11 cellular contexts compared by ENCODE assay signal in the genomic region with DNA sequence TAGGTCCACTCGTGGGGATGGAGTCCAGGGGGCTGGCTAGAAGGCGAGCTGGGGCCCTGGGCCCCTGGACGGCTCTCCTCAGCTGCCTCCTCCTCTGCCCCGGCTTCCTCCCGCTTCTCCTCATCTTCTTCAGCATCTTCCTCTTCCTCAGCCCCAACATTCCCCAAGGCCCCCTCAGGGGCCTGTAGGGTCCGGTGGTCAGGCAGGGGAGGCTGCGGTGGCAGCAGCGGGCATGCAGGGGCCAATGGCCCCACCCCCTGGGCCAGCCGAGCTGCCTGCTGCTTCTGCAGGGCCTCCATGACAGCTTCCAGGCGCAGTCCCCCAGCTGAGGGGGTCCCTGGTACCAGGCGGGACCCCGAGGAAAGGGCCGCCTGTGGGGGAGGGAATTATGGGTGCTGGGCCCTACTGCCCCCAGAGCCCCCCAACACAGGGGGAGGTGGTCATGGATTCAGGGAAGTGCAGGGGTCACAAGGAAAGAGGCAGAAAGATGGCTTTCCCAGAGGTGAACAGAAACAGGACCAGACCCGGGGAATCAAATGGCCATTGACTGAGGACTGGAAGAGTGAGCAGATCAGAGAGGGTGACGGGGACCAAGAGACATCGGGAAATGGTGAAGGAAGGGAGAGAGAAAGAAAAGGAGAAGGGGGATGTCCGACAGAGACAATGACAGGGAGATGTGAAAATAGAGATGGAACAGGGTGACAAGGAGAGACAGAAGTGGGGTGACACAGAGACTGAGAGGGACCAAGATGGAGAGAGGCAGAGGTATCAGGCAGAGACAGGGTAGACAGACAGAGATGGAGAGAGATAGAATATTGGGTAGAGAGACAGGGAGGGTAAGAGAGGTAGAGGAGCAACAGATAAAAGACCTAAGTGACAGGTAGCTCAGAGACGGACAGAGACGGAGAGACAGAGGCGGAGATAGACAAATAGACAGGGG. TPM values are rescaled to one million over a fixed set of nuclear protein-coding genes. Genes with fewer than 3 reads are reported as not detected.
A peak's percentile ranks its signal among the peaks of the same experiment; 100 is the strongest.
DNase-seq lines count a peak whose midpoint lies in the region; ATAC-seq and TF ChIP-seq lines count a peak whose summit lies in the region.
"Had no signal": no experiment of that assay in that cellular context is flagged by ENCODE, and none has a peak within 500 bp of the region (broad histone marks: within the 10 kb centered on the region; RNA-seq: fewer than 3 reads in every experiment).

No MANE protein-coding gene starts in this region.

- H3K27ac ChIP-seq in AG04450 (ENCODE audit: low read depth, low read length) (no peak overlapping the region), HUES6 (ENCODE audit: low read depth, low read length) (no peak overlapping the region), mammary epithelial cell (ENCODE audit: insufficient read depth, low read depth, low read length) (no peak overlapping the region), mucosa of rectum (ENCODE audit: low read depth in 2 of 2, low read length in 2 of 2) (no peak overlapping the region)

- dilution Hi-C loops in mammary epithelial cell (cut with HindIII; ENCODE audit: low sequenced_read_pairs): no loop called here

- peak overlapping the region; percentile 44; the same call in 1 of the 2 replicates for H3K4me3 ChIP-seq in AG04450 (ENCODE audit: low read depth, low read length)
- peak overlapping the region; percentile 64 for H3K4me3 ChIP-seq in HUES6 (ENCODE audit: low read depth, low read length)
- H3K4me3 ChIP-seq in mammary epithelial cell (replicated peaks in 1 of 3; ENCODE audit: insufficient read depth in 1 of 3, low read depth in 2 of 3, low read length in 3 of 3): peak overlapping the region in 2 of 3 experiments; percentile 48 to 49
- peak overlapping the region; percentile 51 to 65 for H3K4me3 ChIP-seq in mucosa of rectum (ENCODE audit: low read length in 2 of 2)

- H3K9ac ChIP-seq in HUES6 (ENCODE audit: low read length): no peak overlapping the region
- H3K9ac ChIP-seq in mammary epithelial cell (ENCODE audit: insufficient read depth, low read length): no peak overlapping the region
- H3K9ac ChIP-seq in mucosa of rectum (ENCODE audit: low read depth in 1 of 2, low read length in 2 of 2): peak overlapping the region in 1 of 2 donors; percentile 47

- no peaks in the 10 kb centered on the region; the same call in 1 of the 2 replicates for H3K9me3 ChIP-seq in AG04450 (ENCODE audit: control insufficient read depth, insufficient read depth, low read length)
- no peaks in the 10 kb centered on the region for H3K9me3 ChIP-seq in HUES6 (ENCODE audit: control insufficient read depth, insufficient read depth, low read depth, low read length)
- no peaks in the 10 kb centered on the region for H3K9me3 ChIP-seq in mammary epithelial cell (replicated peaks; ENCODE audit: insufficient read depth, low read length)
- peaks cover 0 to 2% of the 10 kb centered on the region in 2 donors for H3K9me3 ChIP-seq in mucosa of rectum (ENCODE audit: control insufficient read depth in 2 of 2, low read length in 2 of 2)

- H3K27me3 ChIP-seq in AG04450 (ENCODE audit: control insufficient read depth, insufficient read depth, low read length): peaks cover 79% of the 10 kb centered on the region
- H3K27me3 ChIP-seq in HUES6 (ENCODE audit: control insufficient read depth, insufficient read depth, low read length): peaks cover 100% of the 10 kb centered on the region
- H3K27me3 ChIP-seq in mammary epithelial cell (ENCODE audit: insufficient read depth, low read length): peaks cover 3% of the 10 kb centered on the region
- peaks cover 54 to 61% of the 10 kb centered on the region in 2 donors for H3K27me3 ChIP-seq in mucosa of rectum (ENCODE audit: control insufficient read depth in 2 of 2, insufficient read depth in 2 of 2, low read length in 2 of 2)

- no TSS peak for BruUV-seq in mammary epithelial cell (replicated peaks; lab: Mats Ljungman, UMichigan)

- H3K36me3 ChIP-seq in HUES6 (ENCODE audit: control insufficient read depth, insufficient read depth, low read length): no peaks in the 10 kb centered on the region
- H3K36me3 ChIP-seq in mammary epithelial cell (ENCODE audit: insufficient read depth, low read length): no peaks in the 10 kb centered on the region
- no peaks in the 10 kb centered on the region for H3K36me3 ChIP-seq in mucosa of rectum (ENCODE audit: control insufficient read depth in 2 of 2, insufficient read depth in 2 of 2, low read length in 2 of 2)

- DNase-seq in AG04450 (ENCODE audit: low read depth, low spot score) (no peak), mammary epithelial cell (no peak), left lobe of liver (ENCODE audit: low spot score) (no peak), T1000 (lab: John Stamatoyannopoulos, UW) (no peak), dermis blood vessel endothelial cell (no peak), OCI-M2 (lab: John Stamatoyannopoulos, UW; ENCODE audit: unreplicated experiment) (no peak)
- DNase-seq: DMS153, midbrain, NCI-H1694 had no signal

- POLR2A ChIA-PET in AG04450 (lab: Yijun Ruan, JAX): no interaction called here

- WGBS in mammary epithelial cell (ENCODE audit: low coverage, missing lambda C conversion rate): 56% methylated on average over 18 of the region's 20 CpGs

- intact Hi-C loops in mammary epithelial cell (cut with micrococcal nuclease): no loop called here

- in situ Hi-C loops in mammary epithelial cell (cut with MboI; ENCODE audit: low sequenced_read_pairs in 2 of 2): no loop called here

- H4K20me1 ChIP-seq in mammary epithelial cell (ENCODE audit: insufficient read depth, low read length): no peaks in the 10 kb centered on the region

- H2AFZ ChIP-seq in mammary epithelial cell (ENCODE audit: low read depth, low read length): peak overlapping the region; percentile 74

- H3K4me1 ChIP-seq in HUES6 (ENCODE audit: control insufficient read depth, insufficient read depth, low read length): peaks cover 9% of the 10 kb centered on the region
- H3K4me1 ChIP-seq in mammary epithelial cell (ENCODE audit: insufficient read depth, low read length): peaks cover 8% of the 10 kb centered on the region
- peaks cover 9 to 13% of the 10 kb centered on the region in 2 donors for H3K4me1 ChIP-seq in mucosa of rectum (ENCODE audit: control insufficient read depth in 2 of 2, insufficient read depth in 2 of 2, low read length in 2 of 2)

- H3K79me2 ChIP-seq in mammary epithelial cell (ENCODE audit: insufficient read depth, low read length): no peaks in the 10 kb centered on the region

- ATAC-seq in left lobe of liver: no peak

- peak overlapping the region; percentile 85 for H3K4me2 ChIP-seq in mammary epithelial cell (ENCODE audit: insufficient read depth, low read depth, low read length)

- TF ChIP-seq CTCF in AG04450 (IDR thresholded peaks at IDR 0.05; ENCODE audit: low read depth, low read length) (no peak), mammary epithelial cell (conservative IDR thresholded peaks at IDR 0.05 in 1 of 2, IDR thresholded peaks at IDR 0.05 in 1 of 2; ENCODE audit: extremely low read depth in 1 of 2, insufficient read depth in 1 of 2, low read depth in 1 of 2, low read length in 2 of 2) (no peak)

- CTCF ChIA-PET in AG04450 (lab: Charles Lee) (no interaction called here), mammary epithelial cell (lab: Charles Lee; ENCODE audit: low non-redundant PET) (no interaction called here)

RNA-seq across cellular contexts. Expression of a gene that starts 0.9 kb away (rescaled TPM):
- polyA plus RNA-seq in AG04450 (2011; rRNA removed) (not detected in 2 replicates), mammary epithelial cell (not detected)
- polyA minus RNA-seq in AG04450 (2011; rRNA and poly(A)+ RNA removed): not detected in 2 replicates
- total RNA-seq in mammary epithelial cell (under 1 TPM in 1 of 2 donors, not detected in 1; 0.17 TPM), left lobe of liver (8.8 TPM), dermis blood vessel endothelial cell (0.09 and 0.51 TPM in 2 replicates)
- polyA minus RNA-seq in mammary epithelial cell: not detected

RNA-seq across cellular contexts. Expression of a gene that starts 7.7 kb away (rescaled TPM):
- polyA plus RNA-seq in AG04450 (2011; rRNA removed): 97.6 and 103 TPM in 2 replicates
- 52.7 and 58.4 TPM in 2 replicates for polyA minus RNA-seq in AG04450 (2011; rRNA and poly(A)+ RNA removed)
- 10 to 100 TPM; 53.8 to 91.3 TPM for total RNA-seq in mammary epithelial cell
- polyA plus RNA-seq in mammary epithelial cell: 142 TPM
- polyA minus RNA-seq in mammary epithelial cell: 79.7 TPM
- total RNA-seq in left lobe of liver: 31.4 TPM
- 65.3 and 74.4 TPM in 2 replicates for total RNA-seq in dermis blood vessel endothelial cell

RNA-seq across cellular contexts. Expression of a gene that starts 9.6 kb away (rescaled TPM):
- polyA plus RNA-seq in AG04450 (2011; rRNA removed) (38.9 and 56.9 TPM in 2 replicates), mammary epithelial cell (165 TPM)
- polyA minus RNA-seq in AG04450 (2011; rRNA and poly(A)+ RNA removed): 22.9 and 26.7 TPM in 2 replicates
- total RNA-seq in mammary epithelial cell (100 to 1,000 TPM in 1 of 2 donors, 10 to 100 TPM in 1; 83.0 to 131 TPM), left lobe of liver (139 TPM), dermis blood vessel endothelial cell (37.1 and 63.5 TPM in 2 replicates)
- 139 TPM for polyA minus RNA-seq in mammary epithelial cell

RNA-seq across cellular contexts. Expression of a gene that starts 16.1 kb away (rescaled TPM):
- polyA plus RNA-seq in AG04450 (2011; rRNA removed) (19.4 and 25.4 TPM in 2 replicates), mammary epithelial cell (44.5 TPM)
- 8.6 and 15.6 TPM in 2 replicates for polyA minus RNA-seq in AG04450 (2011; rRNA and poly(A)+ RNA removed)
- total RNA-seq in mammary epithelial cell (10 to 100 TPM; 12.5 to 31.7 TPM), left lobe of liver (25.5 TPM), dermis blood vessel endothelial cell (21.4 and 31.8 TPM in 2 replicates)
- 29.1 TPM for polyA minus RNA-seq in mammary epithelial cell

RNA-seq across cellular contexts. Expression of a gene that starts 18.5 kb away (rescaled TPM):
- 24.8 and 28.4 TPM in 2 replicates for polyA plus RNA-seq in AG04450 (2011; rRNA removed)
- polyA minus RNA-seq in AG04450 (2011; rRNA and poly(A)+ RNA removed): 16.5 and 21.4 TPM in 2 replicates
- total RNA-seq in mammary epithelial cell: 10 to 100 TPM; 29.5 to 30.2 TPM
- 25.8 TPM for polyA plus RNA-seq in mammary epithelial cell
- 8.0 TPM for polyA minus RNA-seq in mammary epithelial cell
- total RNA-seq in left lobe of liver: 123 TPM
- total RNA-seq in dermis blood vessel endothelial cell: 36.8 and 45.3 TPM in 2 replicates
